Comparison of ENCODE assay signal across 1 cellular context in genomic region chr4:15982833-15983528, GRCh38.
TF ChIP-seq lines count a peak whose summit lies in the region.

No MANE protein-coding gene starts in this region.

TF ChIP-seq in IMR-90, 13 proteins besides CTCF, POLR2A, EP300 and RAD21:
- TF ChIP-seq USF2 (IDR thresholded peaks at IDR 0.05; ENCODE audit: low read depth, low read length) = peak; percentile 50; the same call in 1 of the 2 replicates
- peak; percentile 41; the same call in 1 of the 2 replicates for TF ChIP-seq BHLHE40 (IDR thresholded peaks at IDR 0.05; ENCODE audit: low read depth, low read length)
- TF ChIP-seq, protein P1, sequence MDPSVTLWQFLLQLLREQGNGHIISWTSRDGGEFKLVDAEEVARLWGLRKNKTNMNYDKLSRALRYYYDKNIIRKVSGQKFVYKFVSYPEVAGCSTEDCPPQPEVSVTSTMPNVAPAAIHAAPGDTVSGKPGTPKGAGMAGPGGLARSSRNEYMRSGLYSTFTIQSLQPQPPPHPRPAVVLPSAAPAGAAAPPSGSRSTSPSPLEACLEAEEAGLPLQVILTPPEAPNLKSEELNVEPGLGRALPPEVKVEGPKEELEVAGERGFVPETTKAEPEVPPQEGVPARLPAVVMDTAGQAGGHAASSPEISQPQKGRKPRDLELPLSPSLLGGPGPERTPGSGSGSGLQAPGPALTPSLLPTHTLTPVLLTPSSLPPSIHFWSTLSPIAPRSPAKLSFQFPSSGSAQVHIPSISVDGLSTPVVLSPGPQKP (IDR thresholded peaks at IDR 0.05; ENCODE audit: borderline replicate concordance, low read depth, low read length) = no peak
TF ChIP-seq in IMR-90: peak in this region for 2.
